Comparison of ENCODE assay signal across 8 cellular contexts in genomic region chr1:226110249-226111108, GRCh38. TPM values are rescaled to one million over a fixed set of nuclear protein-coding genes. Genes with fewer than 3 reads are reported as not detected.
DNase-seq lines count a peak whose midpoint lies in the region; ATAC-seq and TF ChIP-seq lines count a peak whose summit lies in the region.

No MANE protein-coding gene starts in this region.

- no peaks in the 10 kb centered on the region for H3K9me3 ChIP-seq in liver (ENCODE audit: control insufficient read depth in 4 of 4, low read length in 3 of 4)

- WGBS in liver = 2% methylated on average over 73 of the region's 73 CpGs

- TF ChIP-seq CTCF in liver (IDR thresholded peaks at IDR 0.05; ENCODE audit: low read depth, low read length, missing input control) = no peak

- CTCF ChIA-PET in activated CD4-positive, alpha-beta T cell treated with anti-CD3 and anti-CD28 coated beads for 36 hours (lab: Charles Lee) = interaction anchor here (0.6 to 2.5 kb wide), 10 partner anchors 10 to 276 kb away, joined by 3 to 16 read pairs (median 5); no protein-coding TSS in a partner anchor

- no peaks in the 10 kb centered on the region for H3K36me3 Mint-ChIP-seq in activated CD4-positive, alpha-beta T cell treated with anti-CD3 and anti-CD28 coated beads for 36 hours (ENCODE audit: low read depth)

- no peaks in the 10 kb centered on the region for H3K27me3 Mint-ChIP-seq in activated CD4-positive, alpha-beta T cell treated with anti-CD3 and anti-CD28 coated beads for 36 hours

- peaks cover 9% of the 10 kb centered on the region for H3K4me1 Mint-ChIP-seq in activated CD4-positive, alpha-beta T cell treated with anti-CD3 and anti-CD28 coated beads for 36 hours

- peak overlapping the region; percentile 1 to 80 (median 43) for H3K4me3 ChIP-seq in liver (ENCODE audit: low read depth in 1 of 3, low read length in 3 of 3)

- H3K27ac ChIP-seq in liver (ENCODE audit: low read depth in 1 of 2, low read length in 2 of 2) = peak overlapping the region; percentile 93 to 98

- ATAC-seq in HG02610 (IDR thresholded peaks at IDR 0.05; ENCODE audit: unreplicated experiment) = peak; percentile 81
- peak; percentile 70 for ATAC-seq in activated CD4-positive, alpha-beta T cell treated with anti-CD3 and anti-CD28 coated beads for 36 hours

- H3K27me3 ChIP-seq in liver (ENCODE audit: control insufficient read depth in 4 of 4, insufficient read depth in 4 of 4, low read length in 3 of 4) = no peaks in the 10 kb centered on the region

- no peak overlapping the region for H3K27ac Mint-ChIP-seq in activated CD4-positive, alpha-beta T cell treated with anti-CD3 and anti-CD28 coated beads for 36 hours

- intact Hi-C loops in activated CD4-positive, alpha-beta T cell treated with anti-CD3 and anti-CD28 coated beads for 36 hours (cut with DNase I, micrococcal nuclease) = loop anchor here in 1 of 2 experiments (1.0 kb wide), 4 partner anchors 11 to 111 kb away; partner anchors contain the start of genes H3-3A and SDE2

- H3K4me1 ChIP-seq in liver (ENCODE audit: control insufficient read depth in 4 of 4, insufficient read depth in 4 of 4, low read length in 3 of 4) = peaks cover 3 to 21% (median 12%) of the 10 kb centered on the region in 4 donors

- no peak for TF ChIP-seq RAD21 in liver (IDR thresholded peaks at IDR 0.05)

- peak; percentile 79 for DNase-seq in NCI-H82 (lab: John Stamatoyannopoulos, UW)
- DNase-seq in NCI-H82 treated with DMSO at 0.1 percent for 48 hours (lab: John Stamatoyannopoulos, UW; ENCODE audit: unreplicated experiment) = no peak
- peak; percentile 81 for DNase-seq in NCI-H146 (lab: John Stamatoyannopoulos, UW)
- DNase-seq in activated CD4-positive, alpha-beta T cell treated with anti-CD3 and anti-CD28 coated beads for 36 hours = peak; percentile 80
- DNase-seq in dermis blood vessel endothelial cell = peak; percentile 75
- peak in 2 of 3 experiments; percentile 41 to 63 for DNase-seq in stimulated activated CD4-positive, alpha-beta T cell treated with anti-CD3 and anti-CD28 coated beads, TNF-alpha, amount 100 ng/mL, for 24 hours (ENCODE audit: low read depth in 3 of 3)

- no peaks in the 10 kb centered on the region for H3K36me3 ChIP-seq in liver (ENCODE audit: control insufficient read depth in 4 of 4, insufficient read depth in 3 of 4, low read depth in 1 of 4, low read length in 3 of 4)

- POLR2A ChIA-PET in activated CD4-positive, alpha-beta T cell treated with anti-CD3 and anti-CD28 coated beads for 36 hours (lab: Charles Lee) = interaction anchor here (0.6 to 3.6 kb wide), 7 partner anchors 8 to 111 kb away, joined by 3 to 11 read pairs (median 4); partner anchors contain the start of gene SDE2

- peak overlapping the region; percentile 81 for H3K4me3 Mint-ChIP-seq in activated CD4-positive, alpha-beta T cell treated with anti-CD3 and anti-CD28 coated beads for 36 hours

- no peaks in the 10 kb centered on the region for H3K9me3 Mint-ChIP-seq in activated CD4-positive, alpha-beta T cell treated with anti-CD3 and anti-CD28 coated beads for 36 hours (ENCODE audit: low read depth)

- H3K9ac ChIP-seq in liver (ENCODE audit: low read depth in 1 of 2, low read length in 2 of 2) = peak overlapping the region in 1 of 2 donors; percentile 24

TF ChIP-seq in liver, 16 proteins besides CTCF, POLR2A, EP300 and RAD21:
- TF ChIP-seq EGR1 (IDR thresholded peaks at IDR 0.05; ENCODE audit: low read depth in 2 of 2) (peak; percentile 32 to 69), TAF1 (conservative IDR thresholded peaks at IDR 0.05) (no peak)

RNA-seq across cellular contexts. Expression of gene H3-3A, which starts 48.0 kb away (rescaled TPM):
- 100 to 1,000 TPM; 176 to 275 TPM for total RNA-seq in activated CD4-positive, alpha-beta T cell treated with anti-CD3 and anti-CD28 coated beads for 36 hours
- total RNA-seq in dermis blood vessel endothelial cell = 205 and 269 TPM in 2 replicates
- total RNA-seq in liver = 100 to 1,000 TPM in 1 of 2 donors, 10 to 100 TPM in 1; 76.6 to 338 TPM
- polyA plus RNA-seq in liver = 100 to 1,000 TPM; 188 to 190 TPM
